24 cellular contexts compared by ENCODE assay signal in the genomic region with DNA sequence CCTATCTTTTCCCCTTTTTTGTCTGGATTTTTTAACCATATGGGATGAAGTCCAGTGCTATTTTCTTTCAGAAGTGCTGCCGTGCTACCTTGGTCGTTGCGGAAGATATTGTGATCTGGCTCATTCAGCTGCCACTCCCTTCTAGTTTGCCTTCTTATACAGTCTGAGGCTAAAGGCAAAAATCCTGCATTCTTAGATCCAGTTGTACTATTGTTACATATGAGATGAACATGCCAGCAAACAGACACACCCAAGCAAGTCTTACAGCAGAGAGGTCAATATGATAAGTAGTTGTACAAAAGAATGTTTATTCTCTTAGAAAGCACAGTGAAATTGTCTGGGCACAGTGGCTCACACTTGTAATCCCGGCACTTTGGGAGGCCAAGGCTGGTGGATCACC.
"Had no signal": no experiment of that assay in that cellular context is flagged by ENCODE, and none has a peak within 500 bp of the region (broad histone marks: within the 10 kb centered on the region; RNA-seq: fewer than 3 reads in every experiment).

No MANE protein-coding gene starts in this region.

- ATAC-seq: K562, Panc1, PC-3 had no signal

- H3K27ac Mint-ChIP-seq: IgD-negative memory B cell had no signal

- H3K27me3 Mint-ChIP-seq: IgD-negative memory B cell had no signal

- H3K9me3 ChIP-seq: SK-N-SH had no signal

- H3K4me3 ChIP-seq: K562 had no signal

- DNase-seq: Kasumi-1; MM.1S; NCI-H1092 treated with DMSO at 0.1 percent for 48 hours; NCI-H1436; NCI-H187; NCI-H2029; NCI-H2081 treated with DMSO at 0.1 percent for 48 hours; NCI-H2171; NCI-H226; NCI-H446; NCI-H510A; NCI-H524 treated with DMSO at 0.1 percent for 48 hours; NCI-H69; NCI-H774; NK-92 treated with Interleukin-12 subunit alpha and Interleukin-12 subunit beta, amount 100 ng/mL, for 24 hours; PC-3; SHP77; SK-N-SH had no signal

- H3K27ac ChIP-seq: HL-60, KMS-11, RWPE1 had no signal

- H3K4me3 Mint-ChIP-seq: IgD-negative memory B cell had no signal
